In genomic region chr2:206442854-206443734, GRCh38 we compare ENCODE assay signal across 8 cellular contexts.
A peak's percentile ranks its signal among the peaks of the same experiment; 100 is the strongest.
DNase-seq lines count a peak whose midpoint lies in the region; ATAC-seq and TF ChIP-seq lines count a peak whose summit lies in the region.

ADAM23 (plus strand) TSS chr2:206443532; CDS start chr2:206443867, 335 bp downstream.

- H3K4me3 ChIP-seq in LNCaP clone FGC (ENCODE audit: low read depth, low read length) (peak within 1 kb of the TSS; percentile 34), cardiac fibroblast (replicated peaks in 1 of 2; ENCODE audit: low read depth in 2 of 2, low read length in 2 of 2) (peak within 1 kb of the TSS; percentile 57 to 61), skin epidermis (peak within 1 kb of the TSS; percentile 17 to 48 (median 40))

- H3K27ac ChIP-seq in skin epidermis = peak within 1 kb of the TSS in 1 of 21 experiments; percentile 4

- DNase-seq in COLO829 (ENCODE audit: low spot score) = peak; percentile 70
- DNase-seq in LNCaP clone FGC (ENCODE audit: low read depth) = no peak
- peak; percentile 34 for DNase-seq in T-helper 9 cell
- DNase-seq in cardiac fibroblast (ENCODE audit: low read depth in 2 of 2) = peak; percentile 32 to 60
- peak; percentile 94 for DNase-seq in iPS-NIHi11 (ENCODE audit: low spot score)
- no peak for DNase-seq in NOMO-1 (lab: John Stamatoyannopoulos, UW; ENCODE audit: unreplicated experiment in 2 of 2)

- TF ChIP-seq CTCF in LNCaP clone FGC (IDR thresholded peaks at IDR 0.05; ENCODE audit: control insufficient read depth, extremely low read depth, insufficient read depth) (0 out of 2 replicates have a peak, but pooled peaks have one; percentile 7), cardiac fibroblast (IDR thresholded peaks at IDR 0.05; ENCODE audit: low read depth, low read length) (no peak)

- peak; percentile 43 for ATAC-seq in GM19467 (IDR thresholded peaks at IDR 0.05; ENCODE audit: unreplicated experiment)

Comparison
In these comparisons a context has a peak if more than half of its experiments do, and no peak if none do; other contexts are left out.
1. DNase-seq: peak in COLO829 (single experiment), T-helper 9 cell (single experiment), cardiac fibroblast (2 of 2) and iPS-NIHi11 (single experiment); none in LNCaP clone FGC (single experiment) and NOMO-1 (0 of 2).
2. Peak in every context shown above with its lines, with median percentiles within 50 percentile points of each other: H3K4me3 ChIP-seq.